In the genomic region with DNA sequence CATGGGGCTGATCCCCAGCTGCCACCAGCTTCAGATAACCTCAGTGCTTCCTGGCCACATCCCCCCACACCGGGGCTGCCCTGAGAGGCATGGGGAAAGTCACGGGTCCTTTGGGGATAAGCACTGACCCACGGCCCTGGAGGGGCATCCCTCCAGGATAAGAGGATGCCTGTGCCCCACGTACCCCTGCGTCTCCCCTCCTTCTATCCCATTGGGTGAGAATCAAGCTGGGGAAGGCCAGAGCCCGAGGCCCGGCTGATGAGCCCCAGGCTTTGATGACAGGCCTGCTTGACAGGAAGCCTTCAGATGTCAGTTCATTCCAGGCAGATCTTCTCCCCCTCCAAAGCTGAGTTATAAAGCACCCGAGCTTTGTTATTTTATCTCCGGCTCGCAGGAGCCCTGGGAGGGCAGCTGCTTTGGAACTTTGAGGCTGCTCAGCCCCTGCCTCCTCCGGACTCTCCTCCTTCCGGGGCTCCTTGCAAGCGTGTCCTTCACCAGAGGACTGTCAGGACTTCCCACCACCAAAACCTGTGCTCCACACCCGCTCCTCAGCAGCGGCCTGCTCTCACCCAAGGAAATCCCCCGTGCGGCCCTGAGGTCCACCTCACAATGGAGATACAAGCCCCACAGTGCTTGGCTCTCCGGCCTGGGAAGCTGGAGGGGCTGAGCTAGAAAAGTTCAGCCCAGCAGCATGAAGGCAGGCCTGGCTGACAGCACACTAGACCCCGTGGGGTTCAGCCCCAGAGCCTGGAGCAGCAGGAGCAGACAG, we compare ENCODE assay signal across 1 cellular context.
A peak's percentile ranks its signal among the peaks of the same experiment; 100 is the strongest.
TF ChIP-seq lines count a peak whose summit lies in the region.

No MANE protein-coding gene starts in this region.

TF ChIP-seq in HepG2, 621 proteins besides CTCF, POLR2A, EP300 and RAD21:
- TF ChIP-seq, protein P1, sequence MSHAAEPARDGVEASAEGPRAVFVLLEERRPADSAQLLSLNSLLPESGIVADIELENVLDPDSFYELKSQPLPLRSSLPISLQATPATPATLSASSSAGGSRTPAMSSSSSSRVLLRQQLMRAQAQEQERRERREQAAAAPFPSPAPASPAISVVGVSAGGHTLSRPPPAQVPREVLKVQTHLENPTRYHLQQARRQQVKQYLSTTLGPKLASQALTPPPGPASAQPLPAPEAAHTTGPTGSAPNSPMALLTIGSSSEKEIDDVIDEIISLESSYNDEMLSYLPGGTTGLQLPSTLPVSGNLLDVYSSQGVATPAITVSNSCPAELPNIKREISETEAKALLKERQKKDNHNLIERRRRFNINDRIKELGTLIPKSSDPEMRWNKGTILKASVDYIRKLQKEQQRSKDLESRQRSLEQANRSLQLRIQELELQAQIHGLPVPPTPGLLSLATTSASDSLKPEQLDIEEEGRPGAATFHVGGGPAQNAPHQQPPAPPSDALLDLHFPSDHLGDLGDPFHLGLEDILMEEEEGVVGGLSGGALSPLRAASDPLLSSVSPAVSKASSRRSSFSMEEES (CRISPR knock-in tag; IDR thresholded peaks at IDR 0.05) = no peak
- TF ChIP-seq ZFYVE20 (CRISPR knock-in tag; IDR thresholded peaks at IDR 0.05; ENCODE audit: borderline replicate concordance, low read depth) (no peak), NFE2L1 (CRISPR knock-in tag; IDR thresholded peaks at IDR 0.05; ENCODE audit: borderline replicate concordance) (no peak), ZNF709 (CRISPR knock-in tag; IDR thresholded peaks at IDR 0.05) (peak; percentile 98; the same call in 1 of the 2 replicates)
TF ChIP-seq in HepG2: peak in this region for 1.
